ENCODE assay signal across 9 cellular contexts in the genomic region with DNA sequence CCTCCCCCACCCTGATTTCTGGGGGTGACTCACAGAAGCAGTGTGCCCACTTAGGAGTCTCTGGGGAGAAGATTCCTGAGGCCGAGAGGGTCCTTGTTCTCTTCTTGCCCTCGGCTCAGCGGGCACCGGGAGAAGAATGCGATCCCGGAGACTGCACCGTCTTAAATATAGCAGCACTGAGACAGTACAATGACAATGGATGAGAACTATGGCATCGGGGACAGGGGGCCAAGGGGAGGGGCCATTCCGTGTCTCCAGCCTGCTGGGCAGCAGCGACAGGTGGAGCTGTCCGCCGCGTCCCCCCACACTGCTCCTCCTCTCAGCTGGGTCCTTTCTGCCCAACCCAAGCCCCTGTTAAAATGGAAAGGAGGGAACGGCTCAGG. TPM values are rescaled to one million over a fixed set of nuclear protein-coding genes. Genes with fewer than 3 reads are reported as not detected.
DNase-seq lines count a peak whose midpoint lies in the region; ATAC-seq, FAIRE-seq and TF ChIP-seq lines count a peak whose summit lies in the region.
"Had no signal": no experiment of that assay in that cellular context is flagged by ENCODE, and none has a peak within 500 bp of the region (broad histone marks: within the 10 kb centered on the region; RNA-seq: fewer than 3 reads in every experiment).

A gene (minus strand): TSS at position 138 of the 383 bp plus-strand sequence. CDS start 3,499 bp downstream, outside the sequence.

- H3K4me1 ChIP-seq in HEK293 (ENCODE audit: control insufficient read depth, insufficient read depth, low read length): no peaks in the 10 kb centered on the region
- peaks cover 2% of the 10 kb centered on the region for H3K4me1 ChIP-seq in right cardiac atrium (ENCODE audit: control insufficient read depth, insufficient read depth, low read length)
- H3K4me1 ChIP-seq in sigmoid colon: peaks cover 0 to 12% (median 8%) of the 10 kb centered on the region in 4 donors

- WGBS in right cardiac atrium: 33% methylated on average over 14 of the region's 14 CpGs
- 62 to 67% methylated on average over 14 of the region's 14 CpGs for WGBS in sigmoid colon, 2 donors

- H3K36me3 ChIP-seq in HEK293 (ENCODE audit: control insufficient read depth in 2 of 2, insufficient read depth in 1 of 2, low read length in 2 of 2): no peaks in the 10 kb centered on the region
- no peaks in the 10 kb centered on the region for H3K36me3 ChIP-seq in sigmoid colon
- H3K36me3 ChIP-seq: neutrophil had no signal

- H3K9me3 ChIP-seq in HEK293 (ENCODE audit: control insufficient read depth, insufficient read depth, low read depth, low read length) (no peaks in the 10 kb centered on the region), right cardiac atrium (ENCODE audit: control insufficient read depth, low read length) (no peaks in the 10 kb centered on the region), sigmoid colon (no peaks in the 10 kb centered on the region)
- H3K9me3 ChIP-seq: neutrophil had no signal

- POLR2A ChIA-PET in HEK293 (lab: Yijun Ruan, JAX) (interaction anchor here (0.7 to 1.6 kb wide), 2 partner anchors 132 to 153 kb away, joined by 3 to 4 read pairs; a partner anchor contains a TSS), WTC11 (lab: Charles Lee) (interaction anchor here (1.1 kb wide), 1 partner anchor 38 kb away, joined by 6 read pairs; no protein-coding TSS in a partner anchor)

- peak within 1 kb of the TSS; percentile 29 for H3K4me3 Mint-ChIP-seq in WTC11

- no peak for FAIRE-seq in urothelium cell line (lab: Jason Lieb, UNC)

- CTCF ChIA-PET in HEK293 (lab: Yijun Ruan, JAX): interaction anchor here (0.6 to 1.5 kb wide), 15 partner anchors 10 to 341 kb away, joined by 3 to 10 read pairs (median 4); no protein-coding TSS in a partner anchor
- CTCF ChIA-PET in WTC11 (lab: Charles Lee): interaction anchor here (1.0 to 4.0 kb wide), 10 partner anchors 17 to 301 kb away, joined by 3 to 31 read pairs (median 4); no protein-coding TSS in a partner anchor

- H3K4me1 Mint-ChIP-seq in WTC11: peaks cover 32% of the 10 kb centered on the region

- ATAC-seq in WTC11 (peak; percentile 25; the same call in 1 of the 2 replicates), right cardiac atrium (peak; percentile 56 to 68), HG03521 (IDR thresholded peaks at IDR 0.05; ENCODE audit: unreplicated experiment) (no peak)

- no peak within 1 kb of the TSS; the same call in none of the 2 replicates for H3K27ac Mint-ChIP-seq in WTC11

- H3K4me3 ChIP-seq in HEK293 (ENCODE audit: low read depth, low read length) (peak within 1 kb of the TSS; percentile 17), right cardiac atrium (ENCODE audit: low read length) (peak within 1 kb of the TSS; percentile 53), sigmoid colon (peak within 1 kb of the TSS in 3 of 4 donors; percentile 7 to 38 (median 32))

- H3K9me3 Mint-ChIP-seq in WTC11: no peaks in the 10 kb centered on the region

- TF ChIP-seq CTCF in HEK293 (tag by site-specific recombination; IDR thresholded peaks at IDR 0.05) (no peak), WTC11 (IDR thresholded peaks at IDR 0.05) (no peak), sigmoid colon (IDR thresholded peaks at IDR 0.05) (no peak)

- H3K36me3 Mint-ChIP-seq in WTC11: no peaks in the 10 kb centered on the region

- H3K27me3 ChIP-seq in right cardiac atrium (ENCODE audit: control insufficient read depth, insufficient read depth) (no peaks in the 10 kb centered on the region), sigmoid colon (no peaks in the 10 kb centered on the region)

- H3K27ac ChIP-seq in HEK293 (ENCODE audit: extremely low read depth, low read depth, low read length): no peak within 1 kb of the TSS
- H3K27ac ChIP-seq in right cardiac atrium (ENCODE audit: low read length): peak within 1 kb of the TSS; percentile 98
- peak within 1 kb of the TSS in 1 of 4 donors; percentile 38 for H3K27ac ChIP-seq in sigmoid colon
- H3K27ac ChIP-seq: neutrophil had no signal

- no peak for TF ChIP-seq EP300 in sigmoid colon (IDR thresholded peaks at IDR 0.05)

- H3K27me3 Mint-ChIP-seq in WTC11 (ENCODE audit: low read depth): no peaks in the 10 kb centered on the region

- intact Hi-C loops in right cardiac atrium (cut with DNase I) (loop anchor here in 3 of 4 donors (5.0 kb wide), 1 partner anchor 40 kb away; no protein-coding TSS in a partner anchor), sigmoid colon (cut with DNase I) (loop anchor here (1.0 to 10.0 kb wide), 3 partner anchors 41 to 337 kb away; a partner anchor contains a TSS)

- TF ChIP-seq POLR2A in sigmoid colon (IDR thresholded peaks at IDR 0.05): no peak

- DNase-seq in WTC11 (ENCODE audit: low spot score) (no peak), right cardiac atrium (peak; percentile 38 to 81 (median 74)), sigmoid colon (no peak), urothelium cell line (ENCODE audit: low spot score) (no peak), D341Med (ENCODE audit: low spot score) (no peak), NCI-H748 treated with DMSO at 0.1 percent for 48 hours (lab: John Stamatoyannopoulos, UW) (no peak)

TF ChIP-seq in HEK293, 187 proteins besides CTCF, POLR2A, EP300 and RAD21 (continues in another document):
- TF ChIP-seq ZNF837 (tag by site-specific recombination; IDR thresholded peaks at IDR 0.05) (no peak), MYNN (tag by site-specific recombination; IDR thresholded peaks at IDR 0.05; ENCODE audit: borderline replicate concordance) (no peak), ZNF157 (tag by site-specific recombination; IDR thresholded peaks at IDR 0.05) (no peak), ZFP41 (tag by site-specific recombination; IDR thresholded peaks at IDR 0.05; ENCODE audit: borderline replicate concordance) (no peak), SCRT1 (tag by site-specific recombination; IDR thresholded peaks at IDR 0.05; ENCODE audit: borderline replicate concordance) (0 out of 2 replicates have a peak, but pooled peaks have one; percentile 40), RBAK (tag by site-specific recombination; IDR thresholded peaks at IDR 0.05) (no peak), ZNF747 (tag by site-specific recombination; IDR thresholded peaks at IDR 0.05) (no peak)

TF ChIP-seq in WTC11, 78 proteins besides CTCF, POLR2A, EP300 and RAD21:
- no peak for TF ChIP-seq NR1H2 (CRISPR knock-in tag; IDR thresholded peaks at IDR 0.05)

RNA-seq across cellular contexts. Expression of the gene that starts here (rescaled TPM):
- total RNA-seq in WTC11 (2021) (0.13 to 0.16 TPM (median 0.14 TPM) in 3 replicates), right cardiac atrium (100 to 1,000 TPM; 202 to 292 (median 241) TPM), sigmoid colon (under 1 TPM in 2 of 4 donors, not detected in 2; under 0.01 TPM)
- polyA plus RNA-seq in right cardiac atrium (258 TPM), sigmoid colon (1 to 10 TPM; 3.0 to 3.7 (median 3.1) TPM)

Comparison
In these comparisons a context has a peak if more than half of its experiments do, and no peak if none do; other contexts are left out.
1. RNA of the gene that starts here (total RNA-seq): 202 to 292 TPM in right cardiac atrium; 0.13 to 0.16 TPM in WTC11 and under 0.01 TPM in sigmoid colon; every median in the first group is over 100 times any median in the second.
2. RNA of the gene that starts here (polyA plus RNA-seq): 258 TPM in right cardiac atrium (single experiment); 3.0 to 3.7 TPM in sigmoid colon; every median in the first group is over 10 times any median in the second.
3. Peak in ATAC-seq in WTC11; RNA of the gene not detected or under 1 TPM.
4. DNase-seq: peak in right cardiac atrium (3 of 3); none in WTC11 (single experiment), sigmoid colon (single experiment), urothelium cell line (single experiment), D341Med (single experiment) and NCI-H748 treated with DMSO at 0.1 percent for 48 hours (single experiment).
5. Peak in every context shown above with its lines, with median percentiles within 50 percentile points of each other: H3K4me3 ChIP-seq.